Comparison of ENCODE assay signal across 8 cellular contexts in genomic region chr1:8094481-8095241, GRCh38.
A peak's percentile ranks its signal among the peaks of the same experiment; 100 is the strongest.
DNase-seq lines count a peak whose midpoint lies in the region; TF ChIP-seq lines count a peak whose summit lies in the region.

No MANE protein-coding gene starts in this region.

- WGBS in mesodermal cell (ENCODE audit: insufficient coverage in 2 of 2), 2 experiments, result 83 to 85% methylated on average over 15 to 16 of the region's 18 CpGs

- peaks cover 0 to 4% (median 0%) of the 10 kb centered on the region in 7 donors for H3K9me3 Mint-ChIP-seq in CD14-positive monocyte
- peaks cover 4% of the 10 kb centered on the region for H3K9me3 Mint-ChIP-seq in chondrocyte (ENCODE audit: low read depth)

- no peaks in the 10 kb centered on the region for H3K36me3 ChIP-seq in mesodermal cell (ENCODE audit: control insufficient read depth, insufficient read depth, low read length)

- H3K9me3 ChIP-seq in mesodermal cell (ENCODE audit: control insufficient read depth, low read length), result no peaks in the 10 kb centered on the region

- H3K27ac Mint-ChIP-seq in CD14-positive monocyte (peak overlapping the region in 4 of 7 donors; percentile 3 to 63 (median 32)), chondrocyte (ENCODE audit: unreplicated experiment) (peak overlapping the region; percentile 95)

- H3K27me3 Mint-ChIP-seq in CD14-positive monocyte (ENCODE audit: low read depth in 3 of 3), result peaks cover 2 to 8% (median 8%) of the 10 kb centered on the region in 3 donors
- no peaks in the 10 kb centered on the region for H3K27me3 Mint-ChIP-seq in chondrocyte (ENCODE audit: low read depth)

- H3K36me3 Mint-ChIP-seq in CD14-positive monocyte (peaks cover 0 to 6% of the 10 kb centered on the region in 2 donors), chondrocyte (ENCODE audit: low read depth) (no peaks in the 10 kb centered on the region)

- H3K4me1 ChIP-seq in mesodermal cell (ENCODE audit: control insufficient read depth, insufficient read depth, low read length, poor library complexity, severe bottlenecking), result peaks cover 63% of the 10 kb centered on the region

- H3K4me3 Mint-ChIP-seq in CD14-positive monocyte, result no peak overlapping the region
- H3K4me3 Mint-ChIP-seq in chondrocyte (ENCODE audit: unreplicated experiment), result peak overlapping the region; percentile 13

- DNase-seq in CD14-positive monocyte (ENCODE audit: low spot score), result peak; percentile 51
- DNase-seq in HS-5 (ENCODE audit: low read depth), result peak; percentile 73
- DNase-seq in chondrocyte (ENCODE audit: low spot score), result no peak
- no peak for DNase-seq in activated effector memory CD4-positive, alpha-beta T cell treated with Interleukin-2 at 50 U/mL for 16 hours
- DNase-seq in KG1 (lab: John Stamatoyannopoulos, UW), result no peak
- no peak for DNase-seq in HUDEP-2 (lab: John Stamatoyannopoulos, UW; ENCODE audit: unreplicated experiment in 76 of 76)
- DNase-seq in SW480 (ENCODE audit: low spot score), result no peak

- H3K27ac ChIP-seq in mesodermal cell (ENCODE audit: low read depth, low read length, severe bottlenecking), result peak overlapping the region; percentile 65

- peaks cover 42% of the 10 kb centered on the region for H3K4me1 Mint-ChIP-seq in CD14-positive monocyte
- peaks cover 84% of the 10 kb centered on the region for H3K4me1 Mint-ChIP-seq in chondrocyte (ENCODE audit: low read depth)

- H3K4me3 ChIP-seq in mesodermal cell (ENCODE audit: extremely low read depth, insufficient read depth, low read length, poor library complexity, severe bottlenecking), result no peak overlapping the region

- intact Hi-C loops in CD14-positive monocyte (cut with micrococcal nuclease), result loop anchor here (5.0 kb wide), 3 partner anchors 33 to 133 kb away; no protein-coding TSS in a partner anchor

- no peak for TF ChIP-seq CTCF in CD14-positive monocyte (IDR thresholded peaks at IDR 0.05)
- no peak for TF ChIP-seq CTCF in chondrocyte (IDR thresholded peaks at IDR 0.05)

Comparison
In these comparisons a context has a peak if more than half of its experiments do, and no peak if none do; other contexts are left out.
1. DNase-seq: peak in CD14-positive monocyte (single experiment) and HS-5 (single experiment); none in chondrocyte (single experiment), activated effector memory CD4-positive, alpha-beta T cell treated with Interleukin-2 at 50 U/mL for 16 hours (single experiment), KG1 (single experiment), HUDEP-2 (0 of 76) and SW480 (single experiment).